In the genomic region with DNA sequence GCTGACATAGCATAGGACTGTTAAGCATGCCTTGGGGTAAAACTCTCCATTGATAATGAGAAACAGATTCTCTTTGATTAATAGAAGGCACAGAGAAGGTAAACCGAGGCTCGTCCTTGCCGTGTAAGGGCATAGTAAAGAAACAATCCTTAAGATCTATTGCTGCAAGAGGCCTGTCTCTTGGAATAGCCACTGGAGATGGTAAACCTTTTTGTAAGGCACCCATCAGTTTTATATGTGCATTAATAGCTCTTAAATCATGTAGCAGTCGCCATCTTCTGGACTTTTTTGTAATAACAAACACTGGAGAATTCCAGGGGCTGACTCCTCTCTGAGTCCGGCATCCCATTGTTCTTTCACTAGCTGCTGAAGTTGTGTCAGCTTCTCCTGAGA, we compare ENCODE assay signal across 8 cellular contexts. TPM values are rescaled to one million over a fixed set of nuclear protein-coding genes. Genes with fewer than 3 reads are reported as not detected.
A peak's percentile ranks its signal among the peaks of the same experiment; 100 is the strongest.
DNase-seq lines count a peak whose midpoint lies in the region; ATAC-seq and TF ChIP-seq lines count a peak whose summit lies in the region.

No MANE protein-coding gene starts in this region.

- H3K4me1 ChIP-seq in lower lobe of right lung (no peaks in the 10 kb centered on the region), upper lobe of right lung (no peaks in the 10 kb centered on the region), vagina (no peaks in the 10 kb centered on the region)

- no peaks in the 10 kb centered on the region for H3K4me1 Mint-ChIP-seq in CD4-positive, alpha-beta T cell (ENCODE audit: low read depth)

- H3K36me3 ChIP-seq in lower lobe of right lung = no peaks in the 10 kb centered on the region
- H3K36me3 ChIP-seq in upper lobe of right lung = no peaks in the 10 kb centered on the region
- H3K36me3 ChIP-seq in vagina = no peaks in the 10 kb centered on the region

- H3K9me3 Mint-ChIP-seq in CD4-positive, alpha-beta T cell = peaks cover 8% of the 10 kb centered on the region

- intact Hi-C loops in CD4-positive, alpha-beta T cell (cut with DNase I, micrococcal nuclease) = loop anchor here (1.0 to 5.0 kb wide), 5 partner anchors 89 to 404 kb away; a partner anchor contains a TSS
- intact Hi-C loops in lower lobe of right lung (cut with DNase I) (no loop called here), upper lobe of right lung (cut with DNase I) (loop anchor here (10.0 kb wide), 1 partner anchor 404 kb away; a partner anchor contains a TSS), vagina (cut with DNase I) (loop anchor here (10.0 kb wide), 1 partner anchor 404 kb away; a partner anchor contains a TSS)

- H3K4me3 ChIP-seq in lower lobe of right lung (no peak overlapping the region), upper lobe of right lung (no peak overlapping the region), vagina (no peak overlapping the region)

- H3K27ac ChIP-seq in CD4-positive, alpha-beta T cell (ENCODE audit: low read depth, low read length) = no peak overlapping the region
- H3K27ac ChIP-seq in lower lobe of right lung (no peak overlapping the region), upper lobe of right lung (no peak overlapping the region), vagina (no peak overlapping the region)

- H3K27me3 ChIP-seq in CD4-positive, alpha-beta T cell (ENCODE audit: control insufficient read depth, insufficient read depth, low read length) = no peaks in the 10 kb centered on the region
- no peaks in the 10 kb centered on the region for H3K27me3 ChIP-seq in lower lobe of right lung (ENCODE audit: low read depth)
- no peaks in the 10 kb centered on the region for H3K27me3 ChIP-seq in upper lobe of right lung
- no peaks in the 10 kb centered on the region for H3K27me3 ChIP-seq in vagina

- ATAC-seq in CD4-positive, alpha-beta T cell (ENCODE audit: poor library complexity) = no peak
- peak; percentile 70 for ATAC-seq in GM19025 (IDR thresholded peaks at IDR 0.05; ENCODE audit: low read depth, unreplicated experiment)
- ATAC-seq in lower lobe of right lung = peak; percentile 70 to 90
- ATAC-seq in upper lobe of right lung = peak; percentile 92

- H3K27ac Mint-ChIP-seq in CD4-positive, alpha-beta T cell = no peak overlapping the region

- peaks cover 9% of the 10 kb centered on the region for H3K27me3 Mint-ChIP-seq in CD4-positive, alpha-beta T cell

- H3K4me3 Mint-ChIP-seq in CD4-positive, alpha-beta T cell = no peak overlapping the region

- peak; percentile 66 for TF ChIP-seq CTCF in CD4-positive, alpha-beta T cell (IDR thresholded peaks at IDR 0.05)
- TF ChIP-seq CTCF in lower lobe of right lung (IDR thresholded peaks at IDR 0.05) = peak; percentile 62
- TF ChIP-seq CTCF in upper lobe of right lung (IDR thresholded peaks at IDR 0.05) = peak; percentile 66
- TF ChIP-seq CTCF in vagina (IDR thresholded peaks at IDR 0.05) = peak in 1 of 3 experiments; percentile 47

- peaks cover 18% of the 10 kb centered on the region for H3K9me3 ChIP-seq in CD4-positive, alpha-beta T cell (ENCODE audit: control insufficient read depth, low read length)
- peaks cover 9% of the 10 kb centered on the region for H3K9me3 ChIP-seq in lower lobe of right lung
- H3K9me3 ChIP-seq in upper lobe of right lung = no peaks in the 10 kb centered on the region
- peaks cover 7% of the 10 kb centered on the region for H3K9me3 ChIP-seq in vagina

- POLR2A ChIA-PET in CD4-positive, alpha-beta T cell (lab: Charles Lee) = interaction anchor here (0.7 to 1.2 kb wide), 2 partner anchors 8 to 204 kb away, joined by 3 read pairs; a partner anchor contains a TSS

- peaks cover 2% of the 10 kb centered on the region for H3K36me3 Mint-ChIP-seq in CD4-positive, alpha-beta T cell (ENCODE audit: low read depth)

- no peak for TF ChIP-seq POLR2A in vagina (IDR thresholded peaks at IDR 0.05)

- DNase-seq in CD4-positive, alpha-beta T cell = no peak
- DNase-seq in NAMALWA (ENCODE audit: low spot score) (peak; percentile 76), RPMI7951 (ENCODE audit: low read depth) (peak; percentile 86), dermis microvascular lymphatic vessel endothelial cell (ENCODE audit: low read depth in 2 of 2) (peak; percentile 63 to 81), lower lobe of right lung (no peak), upper lobe of right lung (no peak), vagina (ENCODE audit: extremely low spot score in 2 of 2) (no peak)

- CTCF ChIA-PET in CD4-positive, alpha-beta T cell (lab: Charles Lee) = interaction anchor here (0.6 to 2.8 kb wide), 10 partner anchors 8 to 405 kb away, joined by 3 to 15 read pairs (median 4); a partner anchor contains a TSS

RNA-seq across cellular contexts. Expression of a gene that starts 8.4 kb away (rescaled TPM):
- 10 to 100 TPM; 13.4 to 17.0 TPM for total RNA-seq in CD4-positive, alpha-beta T cell
- total RNA-seq in RPMI7951 (2014; rRNA removed; shearing (Covaris generic)) = 65.9 and 78.9 TPM in 2 replicates
- 25.4 and 35.1 TPM in 2 replicates for total RNA-seq in dermis microvascular lymphatic vessel endothelial cell
- 49.7 TPM for total RNA-seq in lower lobe of right lung
- 45.2 TPM for total RNA-seq in upper lobe of right lung
- 36.6 TPM for total RNA-seq in vagina

RNA-seq across cellular contexts. Expression of a gene that starts 8.4 kb away (rescaled TPM):
- under 1 TPM; 0.08 to 0.17 TPM for total RNA-seq in CD4-positive, alpha-beta T cell
- total RNA-seq in RPMI7951 (2014; rRNA removed; shearing (Covaris generic)) = 31.0 and 42.7 TPM in 2 replicates
- total RNA-seq in dermis microvascular lymphatic vessel endothelial cell (5.9 and 15.9 TPM in 2 replicates), lower lobe of right lung (0.92 TPM), upper lobe of right lung (0.55 TPM), vagina (2.0 TPM)

Comparison
In these comparisons a context has a peak if more than half of its experiments do, and no peak if none do; other contexts are left out.
1. DNase-seq: peak in NAMALWA (single experiment), RPMI7951 (single experiment) and dermis microvascular lymphatic vessel endothelial cell (2 of 2); none in CD4-positive, alpha-beta T cell (0 of 10), lower lobe of right lung (single experiment), upper lobe of right lung (single experiment) and vagina (0 of 2).